Comparison of ENCODE assay signal across 22 cellular contexts in the genomic region with DNA sequence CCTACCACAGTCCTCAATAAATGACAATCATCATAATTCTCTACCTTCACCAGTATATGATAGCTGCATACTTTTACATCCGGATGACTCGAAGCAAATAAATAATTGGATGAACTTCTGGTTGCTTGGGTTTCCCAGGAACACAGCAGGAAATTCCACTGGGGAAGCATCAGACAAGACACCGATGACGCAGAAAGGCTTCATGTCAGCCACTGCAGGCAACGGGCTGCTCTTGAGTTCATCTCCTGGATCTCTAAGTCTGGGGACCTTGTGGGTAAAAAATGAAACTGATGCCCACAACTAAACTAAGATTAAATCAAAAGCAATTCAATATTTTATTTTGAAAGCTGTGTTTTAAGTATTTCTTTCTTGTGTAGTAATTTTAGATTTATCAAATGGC.
DNase-seq lines count a peak whose midpoint lies in the region; ATAC-seq and FAIRE-seq lines count a peak whose summit lies in the region.
"Had no signal": no experiment of that assay in that cellular context is flagged by ENCODE, and none has a peak within 500 bp of the region (broad histone marks: within the 10 kb centered on the region; RNA-seq: fewer than 3 reads in every experiment).

No MANE protein-coding gene starts in this region.

- ATAC-seq in activated CD8-positive, alpha-beta memory T cell treated with anti-CD3 and anti-CD28 coated beads, Interleukin-2, amount 10 ng/mL, durations not matched to agents 7 days and 5 days = no peak
- no peak for ATAC-seq in stimulated activated effector memory CD8-positive, alpha-beta T cell treated with anti-CD3 and anti-CD28 coated beads, Interleukin-12 subunit alpha, Interleukin-12 subunit beta, amount 100 ng/mL, for 72 hours
- ATAC-seq in T-cell (replicated peaks in 1 of 4) = no peak
- ATAC-seq in GM21576 (IDR thresholded peaks at IDR 0.05; ENCODE audit: unreplicated experiment) = no peak
- ATAC-seq: A549 had no signal

- no peaks in the 10 kb centered on the region for H3K36me3 ChIP-seq in small intestine (ENCODE audit: control insufficient read depth in 2 of 2, insufficient read depth in 2 of 2, low read length in 2 of 2)

- intact Hi-C loops in activated T-helper 2 cell treated with anti-CD3 and anti-CD28 coated beads, Interferon-gamma antibody, Interleukin-2, Interleukin-4, amounts not matched to agents 10 μg/mL and 5 μg/mL and 100 μg/mL, durations not matched to agents 14 hours and 24 hours and 36 hours (cut with micrococcal nuclease) = loop anchor here (10.0 kb wide), 3 partner anchors 580 to 770 kb away; no protein-coding TSS in a partner anchor

- CTCF ChIA-PET in activated CD8-positive, alpha-beta memory T cell treated with anti-CD3 and anti-CD28 coated beads, Interleukin-2, amount 10 ng/mL, durations not matched to agents 7 days and 5 days (lab: Charles Lee) = no interaction called here
- CTCF ChIA-PET in T-cell (lab: Charles Lee) = no interaction called here

- POLR2A ChIA-PET in T-cell (lab: Charles Lee) = no interaction called here

- H3K4me1 ChIP-seq in small intestine (ENCODE audit: control insufficient read depth in 2 of 2, insufficient read depth in 1 of 2, low read depth in 1 of 2, low read length in 1 of 2) = no peaks in the 10 kb centered on the region
- H3K4me1 ChIP-seq: A549, Caco-2 had no signal

- no peaks in the 10 kb centered on the region for H3K9me3 ChIP-seq in small intestine (ENCODE audit: control insufficient read depth, low read depth)
- H3K9me3 ChIP-seq: A549, Caco-2 had no signal

- no peak overlapping the region for H3K4me3 ChIP-seq in small intestine (ENCODE audit: low read depth in 1 of 2, low read length in 2 of 2)
- H3K4me3 ChIP-seq: A549 had no signal

- H3K27me3 Mint-ChIP-seq in activated CD8-positive, alpha-beta memory T cell treated with anti-CD3 and anti-CD28 coated beads, Interleukin-2, amount 10 ng/mL, durations not matched to agents 7 days and 5 days = peaks cover 19% of the 10 kb centered on the region
- no peaks in the 10 kb centered on the region for H3K27me3 Mint-ChIP-seq in activated T-helper 2 cell treated with anti-CD3 and anti-CD28 coated beads, Interferon-gamma antibody, Interleukin-2, Interleukin-4, amounts not matched to agents 10 μg/mL and 5 μg/mL and 100 μg/mL, durations not matched to agents 14 hours and 24 hours and 36 hours (ENCODE audit: low read depth)
- H3K27me3 Mint-ChIP-seq in T-cell = peaks cover 2 to 8% of the 10 kb centered on the region in 2 donors

- H3K4me1 Mint-ChIP-seq in activated CD8-positive, alpha-beta memory T cell treated with anti-CD3 and anti-CD28 coated beads, Interleukin-2, amount 10 ng/mL, durations not matched to agents 7 days and 5 days = peaks cover 52% of the 10 kb centered on the region
- peaks cover 65% of the 10 kb centered on the region for H3K4me1 Mint-ChIP-seq in activated T-helper 2 cell treated with anti-CD3 and anti-CD28 coated beads, Interferon-gamma antibody, Interleukin-2, Interleukin-4, amounts not matched to agents 10 μg/mL and 5 μg/mL and 100 μg/mL, durations not matched to agents 14 hours and 24 hours and 36 hours (ENCODE audit: low read depth)
- H3K4me1 Mint-ChIP-seq in stimulated activated effector memory CD8-positive, alpha-beta T cell treated with anti-CD3 and anti-CD28 coated beads, Interleukin-12 subunit alpha, Interleukin-12 subunit beta, amount 100 ng/mL, for 72 hours = peaks cover 35% of the 10 kb centered on the region
- H3K4me1 Mint-ChIP-seq in T-cell = peaks cover 0 to 22% (median 17%) of the 10 kb centered on the region in 3 donors

- H3K36me3 Mint-ChIP-seq in activated CD8-positive, alpha-beta memory T cell treated with anti-CD3 and anti-CD28 coated beads, Interleukin-2, amount 10 ng/mL, durations not matched to agents 7 days and 5 days = peaks cover 27% of the 10 kb centered on the region
- peaks cover 17% of the 10 kb centered on the region for H3K36me3 Mint-ChIP-seq in activated T-helper 2 cell treated with anti-CD3 and anti-CD28 coated beads, Interferon-gamma antibody, Interleukin-2, Interleukin-4, amounts not matched to agents 10 μg/mL and 5 μg/mL and 100 μg/mL, durations not matched to agents 14 hours and 24 hours and 36 hours (ENCODE audit: low read depth)
- peaks cover 5% of the 10 kb centered on the region for H3K36me3 Mint-ChIP-seq in stimulated activated effector memory CD8-positive, alpha-beta T cell treated with anti-CD3 and anti-CD28 coated beads, Interleukin-12 subunit alpha, Interleukin-12 subunit beta, amount 100 ng/mL, for 72 hours
- no peaks in the 10 kb centered on the region for H3K36me3 Mint-ChIP-seq in T-cell

- FAIRE-seq in small intestine (lab: Jason Lieb, UNC) = no peak
- FAIRE-seq: A549 had no signal

- H3K9me3 Mint-ChIP-seq in activated CD8-positive, alpha-beta memory T cell treated with anti-CD3 and anti-CD28 coated beads, Interleukin-2, amount 10 ng/mL, durations not matched to agents 7 days and 5 days (ENCODE audit: low read depth) = peaks cover 13% of the 10 kb centered on the region
- H3K9me3 Mint-ChIP-seq in activated T-helper 2 cell treated with anti-CD3 and anti-CD28 coated beads, Interferon-gamma antibody, Interleukin-2, Interleukin-4, amounts not matched to agents 10 μg/mL and 5 μg/mL and 100 μg/mL, durations not matched to agents 14 hours and 24 hours and 36 hours = peaks cover 4% of the 10 kb centered on the region
- H3K9me3 Mint-ChIP-seq in stimulated activated effector memory CD8-positive, alpha-beta T cell treated with anti-CD3 and anti-CD28 coated beads, Interleukin-12 subunit alpha, Interleukin-12 subunit beta, amount 100 ng/mL, for 72 hours = no peaks in the 10 kb centered on the region
- no peaks in the 10 kb centered on the region for H3K9me3 Mint-ChIP-seq in T-cell
- H3K9me3 Mint-ChIP-seq: H9 had no signal

- WGBS in small intestine, 3 donors = 78 to 82% (median 81%) methylated on average over 5 of the region's 5 CpGs

- peak overlapping the region; percentile 31 for H3K27ac Mint-ChIP-seq in activated CD8-positive, alpha-beta memory T cell treated with anti-CD3 and anti-CD28 coated beads, Interleukin-2, amount 10 ng/mL, durations not matched to agents 7 days and 5 days
- H3K27ac Mint-ChIP-seq in activated T-helper 2 cell treated with anti-CD3 and anti-CD28 coated beads, Interferon-gamma antibody, Interleukin-2, Interleukin-4, amounts not matched to agents 10 μg/mL and 5 μg/mL and 100 μg/mL, durations not matched to agents 14 hours and 24 hours and 36 hours = peak overlapping the region; percentile 73
- no peak overlapping the region for H3K27ac Mint-ChIP-seq in stimulated activated effector memory CD8-positive, alpha-beta T cell treated with anti-CD3 and anti-CD28 coated beads, Interleukin-12 subunit alpha, Interleukin-12 subunit beta, amount 100 ng/mL, for 72 hours
- H3K27ac Mint-ChIP-seq in T-cell = peak overlapping the region in 1 of 2 donors; percentile 48

- H3K27ac ChIP-seq in small intestine (ENCODE audit: low read depth in 1 of 2, low read length in 1 of 2) = no peak overlapping the region
- H3K27ac ChIP-seq: A549, C4-2B had no signal

- H3K4me3 Mint-ChIP-seq in activated CD8-positive, alpha-beta memory T cell treated with anti-CD3 and anti-CD28 coated beads, Interleukin-2, amount 10 ng/mL, durations not matched to agents 7 days and 5 days = peak overlapping the region; percentile 12
- H3K4me3 Mint-ChIP-seq in activated T-helper 2 cell treated with anti-CD3 and anti-CD28 coated beads, Interferon-gamma antibody, Interleukin-2, Interleukin-4, amounts not matched to agents 10 μg/mL and 5 μg/mL and 100 μg/mL, durations not matched to agents 14 hours and 24 hours and 36 hours (ENCODE audit: low read depth) = peak overlapping the region; percentile 62
- peak overlapping the region; percentile 11 for H3K4me3 Mint-ChIP-seq in stimulated activated effector memory CD8-positive, alpha-beta T cell treated with anti-CD3 and anti-CD28 coated beads, Interleukin-12 subunit alpha, Interleukin-12 subunit beta, amount 100 ng/mL, for 72 hours
- peak overlapping the region in 1 of 3 donors; percentile 0 for H3K4me3 Mint-ChIP-seq in T-cell
- H3K4me3 Mint-ChIP-seq: H9 had no signal

- H3K27me3 ChIP-seq in small intestine (ENCODE audit: control insufficient read depth in 2 of 2, insufficient read depth in 2 of 2, low read length in 2 of 2) = no peaks in the 10 kb centered on the region

- no peak for DNase-seq in activated CD8-positive, alpha-beta memory T cell treated with anti-CD3 and anti-CD28 coated beads, Interleukin-2, amount 10 ng/mL, durations not matched to agents 7 days and 5 days
- DNase-seq in activated CD8-positive, alpha-beta memory T cell treated with anti-CD3 and anti-CD28 coated beads, Interleukin-2, amount 50 U/mL, for 4 hours = no peak
- peak; percentile 15 for DNase-seq in HT1080 (ENCODE audit: low read depth)
- DNase-seq in activated T-helper 2 cell treated with anti-CD3 and anti-CD28 coated beads, Interferon-gamma antibody, Interleukin-2, Interleukin-4, amounts not matched to agents 10 μg/mL and 5 μg/mL and 100 μg/mL, durations not matched to agents 14 hours and 24 hours and 36 hours (ENCODE audit: low spot score) = no peak
- no peak for DNase-seq in stimulated activated effector memory CD8-positive, alpha-beta T cell treated with anti-CD3 and anti-CD28 coated beads, Interleukin-12 subunit alpha, Interleukin-12 subunit beta, amount 100 ng/mL, for 72 hours (ENCODE audit: low spot score in 2 of 2)
- DNase-seq in T-cell = no peak
- DNase-seq in small intestine = no peak
- DNase-seq: Caco-2; DMS153; EL; H9; IMR-90; Kasumi-1; NCI-H1105; NCI-H187; NCI-H446; NCI-H69; NK-92 treated with Interleukin-12 subunit alpha and Interleukin-12 subunit beta, amount 100 ng/mL, for 24 hours; SHP77 had no signal
